ENCODE assay signal across 8 cellular contexts in genomic region chr3:169660709-169661566, GRCh38. TPM values are rescaled to one million over a fixed set of nuclear protein-coding genes. Genes with fewer than 3 reads are reported as not detected.
DNase-seq lines count a peak whose midpoint lies in the region; ATAC-seq and TF ChIP-seq lines count a peak whose summit lies in the region.

No MANE protein-coding gene starts in this region.

- no peak overlapping the region for H3K27ac Mint-ChIP-seq in CD8-positive, alpha-beta T cell
- H3K27ac Mint-ChIP-seq in endodermal cell (no peak overlapping the region), natural killer cell (peak overlapping the region; percentile 29 to 36)

- intact Hi-C loops in CD8-positive, alpha-beta T cell (cut with DNase I, micrococcal nuclease): loop anchor here (10.0 kb wide), 2 partner anchors 104 to 796 kb away; partner anchors contain the start of genes ACTRT3 (in 1 of the 2) and TERC (in 1 of the 2)
- intact Hi-C loops in natural killer cell (cut with micrococcal nuclease): no loop called here

- no peaks in the 10 kb centered on the region for H3K79me2 ChIP-seq in OCI-LY1 (ENCODE audit: insufficient read depth, low read length)

- H3K36me3 ChIP-seq in CD8-positive, alpha-beta T cell (ENCODE audit: insufficient read depth, low read length): no peaks in the 10 kb centered on the region
- H3K36me3 ChIP-seq in OCI-LY1 (ENCODE audit: insufficient read depth, low read length) (no peaks in the 10 kb centered on the region), endodermal cell (ENCODE audit: control insufficient read depth, insufficient read depth, low read length) (no peaks in the 10 kb centered on the region)

- H3K4me1 ChIP-seq in CD8-positive, alpha-beta T cell (ENCODE audit: insufficient read depth, low read length): peaks cover 51% of the 10 kb centered on the region
- peaks cover 29% of the 10 kb centered on the region for H3K4me1 ChIP-seq in OCI-LY1 (ENCODE audit: insufficient read depth, low read length, severe bottlenecking)
- H3K4me1 ChIP-seq in endodermal cell (ENCODE audit: control insufficient read depth, insufficient read depth, low read length): peaks cover 4% of the 10 kb centered on the region

- CTCF ChIA-PET in CD8-positive, alpha-beta T cell (lab: Charles Lee): no interaction called here

- POLR2A ChIA-PET in CD8-positive, alpha-beta T cell (lab: Charles Lee): interaction anchor here (0.6 kb wide), 1 partner anchor 305 kb away, joined by 3 read pairs; no protein-coding TSS in a partner anchor

- H3K4me3 ChIP-seq in CD8-positive, alpha-beta T cell (ENCODE audit: low read depth, low read length): peak overlapping the region; percentile 39
- H3K4me3 ChIP-seq in OCI-LY1 (ENCODE audit: low read depth, low read length, poor library complexity, severe bottlenecking) (peak overlapping the region; percentile 50), endodermal cell (ENCODE audit: low read length) (peak overlapping the region; percentile 79)

- H3K9me2 ChIP-seq in OCI-LY1 (ENCODE audit: low read depth, low read length): no peaks in the 10 kb centered on the region

- no peak for DNase-seq in CD8-positive, alpha-beta T cell
- peak; percentile 62 for DNase-seq in endodermal cell
- DNase-seq in natural killer cell: no peak
- no peak for DNase-seq in SKM-1 treated with dmso at 0.1 percent for 144 hours (lab: John Stamatoyannopoulos, UW; ENCODE audit: unreplicated experiment)
- DNase-seq in NCI-H345 treated with DMSO at 0.1 percent for 48 hours (lab: John Stamatoyannopoulos, UW; ENCODE audit: unreplicated experiment): no peak
- DNase-seq in putamen (ENCODE audit: low spot score): no peak

- peak overlapping the region; percentile 61 for H3K4me2 ChIP-seq in OCI-LY1 (ENCODE audit: low read length)

- H3F3A ChIP-seq in OCI-LY1 (ENCODE audit: insufficient read depth, low read length): no peaks in the 10 kb centered on the region

- 2% methylated on average over 27 to 32 of the region's 32 CpGs for WGBS in endodermal cell (ENCODE audit: insufficient coverage in 1 of 2, insufficient read length in 1 of 2), 2 experiments

- H3K9ac ChIP-seq in OCI-LY1 (ENCODE audit: low read length): no peak overlapping the region
- no peak overlapping the region for H3K9ac ChIP-seq in endodermal cell (ENCODE audit: extremely low read depth, low read length, poor library complexity, severe bottlenecking)

- no peak overlapping the region for H3K27ac ChIP-seq in CD8-positive, alpha-beta T cell (ENCODE audit: low read depth, low read length)
- no peak overlapping the region for H3K27ac ChIP-seq in OCI-LY1 (ENCODE audit: low read depth, low read length, poor library complexity, severe bottlenecking)
- H3K27ac ChIP-seq in endodermal cell (ENCODE audit: low read depth, low read length): peak overlapping the region; percentile 85

- H3K27me3 ChIP-seq in CD8-positive, alpha-beta T cell (ENCODE audit: insufficient read depth, low read length): peaks cover 56% of the 10 kb centered on the region
- H3K27me3 ChIP-seq in OCI-LY1 (ENCODE audit: insufficient read depth, low read length): peaks cover 17% of the 10 kb centered on the region; the same call in 1 of the 2 replicates
- peaks cover 84% of the 10 kb centered on the region for H3K27me3 ChIP-seq in endodermal cell (ENCODE audit: control insufficient read depth, insufficient read depth, low read length, poor library complexity, severe bottlenecking)

- no peak for ATAC-seq in CD8-positive, alpha-beta T cell
- peak in 1 of 3 donors; percentile 20 for ATAC-seq in natural killer cell
- no peak for ATAC-seq in GM21723 (IDR thresholded peaks at IDR 0.05; ENCODE audit: unreplicated experiment)

- H3K4me1 Mint-ChIP-seq in CD8-positive, alpha-beta T cell (ENCODE audit: low read depth): peaks cover 46% of the 10 kb centered on the region
- H3K4me1 Mint-ChIP-seq in endodermal cell (peaks cover 38% of the 10 kb centered on the region), natural killer cell (peaks cover 26 to 48% of the 10 kb centered on the region in 2 donors)

- no peaks in the 10 kb centered on the region for H3K36me3 Mint-ChIP-seq in CD8-positive, alpha-beta T cell
- H3K36me3 Mint-ChIP-seq in endodermal cell (ENCODE audit: low read depth): no peaks in the 10 kb centered on the region
- H3K36me3 Mint-ChIP-seq in natural killer cell: peaks cover 6% of the 10 kb centered on the region

- H3K4me3 Mint-ChIP-seq in CD8-positive, alpha-beta T cell: peak overlapping the region; percentile 84
- H3K4me3 Mint-ChIP-seq in endodermal cell (peak overlapping the region; percentile 57), natural killer cell (peak overlapping the region; percentile 95)

- no peak for TF ChIP-seq CTCF in CD8-positive, alpha-beta T cell (IDR thresholded peaks at IDR 0.05)
- no peak for TF ChIP-seq CTCF in OCI-LY1 (IDR thresholded peaks at IDR 0.05; ENCODE audit: low read length)
- TF ChIP-seq CTCF in endodermal cell (conservative IDR thresholded peaks at IDR 0.05): no peak
- TF ChIP-seq CTCF in natural killer cell (IDR thresholded peaks at IDR 0.05): no peak

- H4K20me1 ChIP-seq in OCI-LY1 (ENCODE audit: insufficient read depth, low read length): no peaks in the 10 kb centered on the region

- H3K9me3 ChIP-seq in CD8-positive, alpha-beta T cell (ENCODE audit: low read length): no peaks in the 10 kb centered on the region
- H3K9me3 ChIP-seq in OCI-LY1 (ENCODE audit: low read length): no peaks in the 10 kb centered on the region
- H3K9me3 ChIP-seq in endodermal cell (ENCODE audit: control insufficient read depth, low read length): no peaks in the 10 kb centered on the region

- peaks cover 2% of the 10 kb centered on the region for H3K9me3 Mint-ChIP-seq in CD8-positive, alpha-beta T cell
- H3K9me3 Mint-ChIP-seq in endodermal cell: no peaks in the 10 kb centered on the region
- H3K9me3 Mint-ChIP-seq in natural killer cell: no peaks in the 10 kb centered on the region

- H2AFZ ChIP-seq in OCI-LY1 (ENCODE audit: low read length): no peak overlapping the region

- peaks cover 81% of the 10 kb centered on the region for H3K27me3 Mint-ChIP-seq in CD8-positive, alpha-beta T cell (ENCODE audit: low read depth)
- peaks cover 84% of the 10 kb centered on the region for H3K27me3 Mint-ChIP-seq in endodermal cell (ENCODE audit: insufficient read depth)
- H3K27me3 Mint-ChIP-seq in natural killer cell (ENCODE audit: low read depth in 2 of 2): peaks cover 76 to 82% of the 10 kb centered on the region in 2 donors

RNA-seq across cellular contexts. Expression of gene MECOM, which starts 2.6 kb away (rescaled TPM):
- not detected for total RNA-seq in CD8-positive, alpha-beta T cell
- total RNA-seq in endodermal cell (under 1 TPM; 0.15 to 0.79 TPM), natural killer cell (under 1 TPM in 1 of 3 donors, not detected in 2; 0.14 TPM)
- polyA plus RNA-seq in endodermal cell (2013, experiment 1 of 2): 12.8 TPM
- polyA plus RNA-seq in endodermal cell (2013, experiment 2 of 2): 12.5 TPM

Comparison
In these comparisons a context has a peak if more than half of its experiments do, and no peak if none do; other contexts are left out.
1. H3K27ac Mint-ChIP-seq: peak in natural killer cell (2 of 2); none in CD8-positive, alpha-beta T cell (single experiment) and endodermal cell (single experiment).
2. Peak in every context shown above with its lines, with median percentiles within 50 percentile points of each other: H3K4me3 ChIP-seq and H3K4me3 Mint-ChIP-seq.